7 cellular contexts compared by ENCODE assay signal in genomic region chr12:7190268-7191055, GRCh38. TPM values are rescaled to one million over a fixed set of nuclear protein-coding genes. Genes with fewer than 3 reads are reported as not detected.
A peak's percentile ranks its signal among the peaks of the same experiment; 100 is the strongest.
DNase-seq lines count a peak whose midpoint lies in the region; ATAC-seq and TF ChIP-seq lines count a peak whose summit lies in the region.

No MANE protein-coding gene starts in this region.

- intact Hi-C loops in heart right ventricle (cut with DNase I), result no loop called here

- no peaks in the 10 kb centered on the region for H3K27me3 ChIP-seq in heart right ventricle
- no peaks in the 10 kb centered on the region for H3K27me3 ChIP-seq in parathyroid adenoma (ENCODE audit: control insufficient read depth, insufficient read depth, low read length)

- DNase-seq in NB4 (ENCODE audit: low read depth), result peak; percentile 9
- peak in 1 of 2 donors; percentile 56 for DNase-seq in activated naive CD4-positive, alpha-beta T cell treated with anti-CD3 and anti-CD28 coated beads, Interleukin-2, amount 50 U/mL, for 72 hours (ENCODE audit: low spot score in 2 of 2)
- DNase-seq in heart right ventricle, result peak; percentile 18 to 27
- DNase-seq in DMS114 treated with DMSO at 0.1 percent for 48 hours (lab: John Stamatoyannopoulos, UW; ENCODE audit: unreplicated experiment), result no peak

- no peak for TF ChIP-seq POLR2A in NB4 (IDR thresholded peaks at IDR 0.05; ENCODE audit: extremely low read depth, insufficient read length)

- no peaks in the 10 kb centered on the region for H3K79me2 ChIP-seq in parathyroid adenoma

- peak overlapping the region; percentile 80 for H2AFZ ChIP-seq in parathyroid adenoma

- H3K27ac ChIP-seq in heart right ventricle (peak overlapping the region in 9 of 10 donors; percentile 71 to 96 (median 92)), parathyroid adenoma (peak overlapping the region; percentile 90)

- peak overlapping the region; percentile 100 for H3K4me2 ChIP-seq in parathyroid adenoma (ENCODE audit: low read length)

- peaks cover 0 to 38% (median 0%) of the 10 kb centered on the region in 9 donors for H3K36me3 ChIP-seq in heart right ventricle
- H3K36me3 ChIP-seq in parathyroid adenoma (ENCODE audit: control insufficient read depth, insufficient read depth, low read length), result no peaks in the 10 kb centered on the region

- H3K4me1 ChIP-seq in heart right ventricle, result peaks cover 6 to 27% (median 18%) of the 10 kb centered on the region in 9 donors
- peaks cover 9% of the 10 kb centered on the region for H3K4me1 ChIP-seq in parathyroid adenoma

- no peaks in the 10 kb centered on the region for H3K9me3 Mint-ChIP-seq in activated naive CD4-positive, alpha-beta T cell treated with anti-CD3 and anti-CD28 coated beads, Interleukin-2, amount 50 U/mL, for 72 hours

- ATAC-seq in GM19351 (IDR thresholded peaks at IDR 0.05; ENCODE audit: unreplicated experiment), result peak; percentile 3
- ATAC-seq in activated naive CD4-positive, alpha-beta T cell treated with anti-CD3 and anti-CD28 coated beads, Interleukin-2, amount 50 U/mL, for 72 hours, result no peak
- ATAC-seq in heart right ventricle, result peak in 4 of 8 donors; percentile 0 to 4 (median 0)
- ATAC-seq in GM19452 (IDR thresholded peaks at IDR 0.05; ENCODE audit: unreplicated experiment), result no peak

- H3K27ac Mint-ChIP-seq in activated naive CD4-positive, alpha-beta T cell treated with anti-CD3 and anti-CD28 coated beads, Interleukin-2, amount 50 U/mL, for 72 hours, result peak overlapping the region; percentile 79 to 95

- H3K9me3 ChIP-seq in heart right ventricle (no peaks in the 10 kb centered on the region), parathyroid adenoma (ENCODE audit: control insufficient read depth, low read length) (no peaks in the 10 kb centered on the region)

- peaks cover 10 to 19% of the 10 kb centered on the region in 2 donors for H3K36me3 Mint-ChIP-seq in activated naive CD4-positive, alpha-beta T cell treated with anti-CD3 and anti-CD28 coated beads, Interleukin-2, amount 50 U/mL, for 72 hours

- 33 to 38% methylated on average over 17 of the region's 17 CpGs for WGBS in heart right ventricle, 2 donors

- peak overlapping the region; percentile 41 for H3K9ac ChIP-seq in parathyroid adenoma

- H3K4me3 ChIP-seq in NB4 (ENCODE audit: low read depth, low read length), result peak overlapping the region; percentile 71
- H3K4me3 ChIP-seq in heart right ventricle, result peak overlapping the region; percentile 30 to 87 (median 76)
- peak overlapping the region; percentile 98 for H3K4me3 ChIP-seq in parathyroid adenoma (ENCODE audit: low read depth, low read length)

- TF ChIP-seq CTCF in NB4 (IDR thresholded peaks at IDR 0.05; ENCODE audit: low read depth, low read length) (no peak), heart right ventricle (IDR thresholded peaks at IDR 0.05) (no peak), parathyroid adenoma (IDR thresholded peaks at IDR 0.05) (no peak)

RNA-seq across cellular contexts. Expression of gene PEX5, which starts 1.0 kb away (rescaled TPM):
- total RNA-seq in activated naive CD4-positive, alpha-beta T cell treated with anti-CD3 and anti-CD28 coated beads, Interleukin-2, amount 50 U/mL, for 72 hours, result 10 to 100 TPM; 18.1 to 37.4 TPM
- total RNA-seq in heart right ventricle, result 10 to 100 TPM; 21.8 to 35.2 (median 29.3) TPM
- 10 to 100 TPM in 1 of 2 donors, 1 to 10 TPM in 1; 9.7 to 25.0 TPM for polyA plus RNA-seq in heart right ventricle
